In genomic region chr7:30510124-30511074, GRCh38 we compare ENCODE assay signal across 9 cellular contexts. TPM values are rescaled to one million over a fixed set of nuclear protein-coding genes. Genes with fewer than 3 reads are reported as not detected.
DNase-seq lines count a peak whose midpoint lies in the region; ATAC-seq and TF ChIP-seq lines count a peak whose summit lies in the region.
"Had no signal": no experiment of that assay in that cellular context is flagged by ENCODE, and none has a peak within 500 bp of the region (broad histone marks: within the 10 kb centered on the region; RNA-seq: fewer than 3 reads in every experiment).

No MANE protein-coding gene starts in this region.

- TF ChIP-seq CTCF in Caco-2 (IDR thresholded peaks at IDR 0.05; ENCODE audit: insufficient read depth in 1 of 2, low read depth in 1 of 2, low read length in 1 of 2, severe bottlenecking in 1 of 2, unreplicated experiment in 1 of 2) (peak; percentile 57 to 78), GM20000 (IDR thresholded peaks at IDR 0.05; ENCODE audit: extremely low read depth, missing control alignments) (peak; percentile 91), heart right ventricle (IDR thresholded peaks at IDR 0.05) (peak; percentile 43 to 84 (median 77))

- H3K4me1 Mint-ChIP-seq in Caco-2 (ENCODE audit: low read depth, unreplicated experiment) = peaks cover 20% of the 10 kb centered on the region
- H3K4me1 Mint-ChIP-seq in activated naive CD4-positive, alpha-beta T cell treated with anti-CD3 and anti-CD28 coated beads, Interleukin-2, amount 10 ng/mL, durations not matched to agents 7 days and 5 days = peaks cover 6% of the 10 kb centered on the region

- H3K9me3 ChIP-seq in Caco-2 (no peaks in the 10 kb centered on the region), heart right ventricle (no peaks in the 10 kb centered on the region)

- no peak overlapping the region for H3K4me3 Mint-ChIP-seq in Caco-2 (ENCODE audit: unreplicated experiment)
- no peak overlapping the region for H3K4me3 Mint-ChIP-seq in activated naive CD4-positive, alpha-beta T cell treated with anti-CD3 and anti-CD28 coated beads, Interleukin-2, amount 10 ng/mL, durations not matched to agents 7 days and 5 days

- CTCF ChIA-PET in Caco-2 (lab: Charles Lee) = interaction anchor here (0.7 to 4.3 kb wide), 3 partner anchors 12 to 235 kb away, joined by 3 to 20 read pairs (median 4); no protein-coding TSS in a partner anchor
- CTCF ChIA-PET in activated naive CD4-positive, alpha-beta T cell treated with anti-CD3 and anti-CD28 coated beads, Interleukin-2, amount 10 ng/mL, durations not matched to agents 7 days and 5 days (lab: Charles Lee) = interaction anchor here (0.9 to 4.9 kb wide), 7 partner anchors 11 to 229 kb away, joined by 3 to 31 read pairs (median 4); no protein-coding TSS in a partner anchor

- peak in 1 of 2 experiments; percentile 38 for DNase-seq in Caco-2
- no peak for DNase-seq in GM20000 (ENCODE audit: low spot score)
- DNase-seq in NCI-H2081 (lab: John Stamatoyannopoulos, UW) = peak; percentile 35 to 54
- peak; percentile 53 for DNase-seq in activated naive CD4-positive, alpha-beta T cell treated with anti-CD3 and anti-CD28 coated beads, Interleukin-2, amount 10 ng/mL, durations not matched to agents 7 days and 5 days
- no peak for DNase-seq in heart right ventricle
- peak; percentile 21 for DNase-seq in stimulated activated CD4-positive, alpha-beta T cell treated with anti-CD3 and anti-CD28 coated beads, Interleukin-1b, Interleukin-23, amount 100 ng/mL, for 48 hours
- DNase-seq in NCI-H187 treated with DMSO at 0.1 percent for 48 hours (lab: John Stamatoyannopoulos, UW) = no peak

- H3K4me1 ChIP-seq in Caco-2 = peaks cover 10% of the 10 kb centered on the region; the same call in 1 of the 2 replicates
- peaks cover 0 to 16% (median under 1%) of the 10 kb centered on the region in 9 donors for H3K4me1 ChIP-seq in heart right ventricle

- H3K27me3 Mint-ChIP-seq in Caco-2 (ENCODE audit: insufficient read depth, unreplicated experiment) = no peaks in the 10 kb centered on the region
- H3K27me3 Mint-ChIP-seq in activated naive CD4-positive, alpha-beta T cell treated with anti-CD3 and anti-CD28 coated beads, Interleukin-2, amount 10 ng/mL, durations not matched to agents 7 days and 5 days = no peaks in the 10 kb centered on the region

- H3K36me3 Mint-ChIP-seq in Caco-2 (ENCODE audit: insufficient read depth, unreplicated experiment) = no peaks in the 10 kb centered on the region
- H3K36me3 Mint-ChIP-seq in activated naive CD4-positive, alpha-beta T cell treated with anti-CD3 and anti-CD28 coated beads, Interleukin-2, amount 10 ng/mL, durations not matched to agents 7 days and 5 days = peaks cover 3% of the 10 kb centered on the region

- POLR2A ChIA-PET in Caco-2 (lab: Charles Lee) = no interaction called here

- H3K27ac ChIP-seq in heart right ventricle = no peak overlapping the region
- H3K27ac ChIP-seq: SK-N-MC had no signal

- TF ChIP-seq POLR2A in GM18505 (IDR thresholded peaks at IDR 0.05; ENCODE audit: borderline replicate concordance, extremely low read depth, insufficient read depth, insufficient read length) = no peak

- H3K27me3 ChIP-seq in Caco-2 (replicated peaks; ENCODE audit: control insufficient read depth, insufficient read depth, low read length) (no peaks in the 10 kb centered on the region), heart right ventricle (no peaks in the 10 kb centered on the region)

- WGBS in heart right ventricle, 2 donors = 75 to 80% methylated on average over 4 of the region's 4 CpGs

- no peaks in the 10 kb centered on the region for H3K36me3 ChIP-seq in Caco-2 (ENCODE audit: control insufficient read depth, insufficient read depth, low read length)
- H3K36me3 ChIP-seq in heart right ventricle = no peaks in the 10 kb centered on the region

- peak in 1 of 8 donors; percentile 60 for ATAC-seq in heart right ventricle
- no peak for ATAC-seq in GM18505 (IDR thresholded peaks at IDR 0.05; ENCODE audit: unreplicated experiment)

- no peak overlapping the region for H3K27ac Mint-ChIP-seq in Caco-2 (ENCODE audit: unreplicated experiment)
- no peak overlapping the region for H3K27ac Mint-ChIP-seq in activated naive CD4-positive, alpha-beta T cell treated with anti-CD3 and anti-CD28 coated beads, Interleukin-2, amount 10 ng/mL, durations not matched to agents 7 days and 5 days

- intact Hi-C loops in Caco-2 (cut with micrococcal nuclease; ENCODE audit: unreplicated experiment) (loop anchor here (1.0 kb wide), 2 partner anchors 38 to 54 kb away; no protein-coding TSS in a partner anchor), heart right ventricle (cut with DNase I) (loop anchor here in 8 of 10 donors (2.0 to 10.0 kb wide), 5 partner anchors 37 to 57 kb away; no protein-coding TSS in a partner anchor)

- H3K4me3 ChIP-seq in Caco-2 (ENCODE audit: low read depth, low read length) (no peak overlapping the region), heart right ventricle (no peak overlapping the region)
- H3K4me3 ChIP-seq: SK-N-MC had no signal

- no peaks in the 10 kb centered on the region for H3K9me3 Mint-ChIP-seq in Caco-2 (ENCODE audit: unreplicated experiment)
- H3K9me3 Mint-ChIP-seq in activated naive CD4-positive, alpha-beta T cell treated with anti-CD3 and anti-CD28 coated beads, Interleukin-2, amount 10 ng/mL, durations not matched to agents 7 days and 5 days = peaks cover 7% of the 10 kb centered on the region

- no TSS peak for BruUV-seq in Caco-2 (replicated peaks; lab: Mats Ljungman, UMichigan)

RNA-seq across cellular contexts. Expression of gene GGCT, which starts 5.8 kb away (rescaled TPM):
- total RNA-seq in Caco-2 (2022) = 75.2 and 78.7 TPM in 2 replicates
- 10 to 100 TPM; 13.8 to 29.3 (median 18.3) TPM for total RNA-seq in heart right ventricle
- 10 to 100 TPM; 31.7 to 54.2 TPM for polyA plus RNA-seq in heart right ventricle

RNA-seq across cellular contexts. Expression of gene NOD1, which starts 31.8 kb away (rescaled TPM):
- total RNA-seq in Caco-2 (2022) (5.4 and 7.0 TPM in 2 replicates), heart right ventricle (10 to 100 TPM in 3 of 10 donors, 1 to 10 TPM in 7; 6.3 to 19.1 (median 8.6) TPM)
- 10 to 100 TPM in 1 of 2 donors, 1 to 10 TPM in 1; 7.6 to 18.4 TPM for polyA plus RNA-seq in heart right ventricle

Comparison
In these comparisons a context has a peak if more than half of its experiments do, and no peak if none do; other contexts are left out.
1. DNase-seq: peak in NCI-H2081 (2 of 2), activated naive CD4-positive, alpha-beta T cell treated with anti-CD3 and anti-CD28 coated beads, Interleukin-2, amount 10 ng/mL, durations not matched to agents 7 days and 5 days (single experiment) and stimulated activated CD4-positive, alpha-beta T cell treated with anti-CD3 and anti-CD28 coated beads, Interleukin-1b, Interleukin-23, amount 100 ng/mL, for 48 hours (single experiment); none in GM20000 (single experiment), heart right ventricle (0 of 2) and NCI-H187 treated with DMSO at 0.1 percent for 48 hours (single experiment).
2. Peak in every context shown above with its lines, with median percentiles within 50 percentile points of each other: CTCF ChIP-seq.